Comparison of ENCODE assay signal across 20 cellular contexts in the genomic region with DNA sequence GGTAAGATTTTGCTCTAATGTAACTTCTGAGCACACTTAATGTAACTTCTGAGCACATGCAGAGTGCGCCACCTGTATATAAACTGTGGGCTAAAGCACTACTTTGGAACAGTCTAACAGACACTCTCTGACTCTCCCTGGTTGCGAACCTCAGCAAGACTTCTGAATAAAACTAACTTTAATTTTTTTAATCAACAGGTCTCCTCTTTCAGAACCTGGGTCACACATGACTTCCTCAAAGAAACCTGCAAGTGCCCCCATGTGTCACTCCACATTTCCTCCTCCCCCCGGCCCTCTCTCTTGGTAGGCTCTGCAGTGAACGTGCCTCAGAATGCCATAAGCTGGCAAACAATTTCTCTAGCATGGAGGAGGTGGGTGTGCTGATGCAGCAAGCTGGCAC.
"Had no signal": no experiment of that assay in that cellular context is flagged by ENCODE, and none has a peak within 500 bp of the region (broad histone marks: within the 10 kb centered on the region; RNA-seq: fewer than 3 reads in every experiment).

No MANE protein-coding gene starts in this region.

- H3K27me3 ChIP-seq: body of pancreas, foreskin keratinocyte had no signal

- H3K9me3 ChIP-seq: body of pancreas had no signal

- ATAC-seq: body of pancreas; foreskin keratinocyte; left ventricle myocardium superior; right cardiac atrium; stimulated activated naive CD8-positive, alpha-beta T cell treated with anti-CD3 and anti-CD28 coated beads, Interleukin-15, amount 100 ng/mL, for 72 hours had no signal

- H3K27ac ChIP-seq: body of pancreas, foreskin keratinocyte, skin epidermis had no signal

- DNase-seq: activated CD4-positive, alpha-beta T cell treated with anti-CD3 and anti-CD28 coated beads, Interleukin-2, amount 50 U/mL, for 48 hours; activated T-cell treated with anti-CD3 and anti-CD28 coated beads, Interleukin-2, amount 50 U/mL, for 24 hours; amygdala; body of pancreas; central memory CD4-positive, alpha-beta T cell; cortex of kidney; effector CD8-positive, alpha-beta T cell; foreskin keratinocyte; glutamatergic neuron; kidney; left ventricle myocardium superior; right cardiac atrium; stimulated activated CD4-positive, alpha-beta T cell treated with anti-CD3 and anti-CD28 coated beads, Interleukin-4, amount 100 ng/mL, for 24 hours; stimulated activated naive CD8-positive, alpha-beta T cell treated with anti-CD3 and anti-CD28 coated beads, Interleukin-15, amount 100 ng/mL, for 72 hours; T-helper 2 cell had no signal

- H3K4me3 ChIP-seq: body of pancreas, skin epidermis had no signal

- H3K27me3 Mint-ChIP-seq: activated naive CD4-positive, alpha-beta T cell treated with anti-CD3 and anti-CD28 coated beads, Interleukin-2, amount 50 U/mL, for 24 hours; activated T-cell treated with anti-CD3 and anti-CD28 coated beads, Interleukin-2, amount 50 U/mL, for 24 hours; memory B cell; progenitor cell of endocrine pancreas; stimulated activated naive CD8-positive, alpha-beta T cell treated with anti-CD3 and anti-CD28 coated beads, Interleukin-15, amount 100 ng/mL, for 72 hours had no signal

- H3K4me3 Mint-ChIP-seq: activated naive CD4-positive, alpha-beta T cell treated with anti-CD3 and anti-CD28 coated beads, Interleukin-2, amount 50 U/mL, for 24 hours; activated T-cell treated with anti-CD3 and anti-CD28 coated beads, Interleukin-2, amount 50 U/mL, for 24 hours; memory B cell; nephron; stimulated activated naive CD8-positive, alpha-beta T cell treated with anti-CD3 and anti-CD28 coated beads, Interleukin-15, amount 100 ng/mL, for 72 hours had no signal

- H3K9me3 Mint-ChIP-seq: activated naive CD4-positive, alpha-beta T cell treated with anti-CD3 and anti-CD28 coated beads, Interleukin-2, amount 50 U/mL, for 24 hours; activated T-cell treated with anti-CD3 and anti-CD28 coated beads, Interleukin-2, amount 50 U/mL, for 24 hours; memory B cell; nephron; stimulated activated naive CD8-positive, alpha-beta T cell treated with anti-CD3 and anti-CD28 coated beads, Interleukin-15, amount 100 ng/mL, for 72 hours had no signal

- H3K27ac Mint-ChIP-seq: activated T-cell treated with anti-CD3 and anti-CD28 coated beads, Interleukin-2, amount 50 U/mL, for 24 hours; memory B cell; nephron; progenitor cell of endocrine pancreas had no signal

- H3K4me1 ChIP-seq: foreskin keratinocyte had no signal
